Comparison of ENCODE assay signal across 8 cellular contexts in the genomic region with DNA sequence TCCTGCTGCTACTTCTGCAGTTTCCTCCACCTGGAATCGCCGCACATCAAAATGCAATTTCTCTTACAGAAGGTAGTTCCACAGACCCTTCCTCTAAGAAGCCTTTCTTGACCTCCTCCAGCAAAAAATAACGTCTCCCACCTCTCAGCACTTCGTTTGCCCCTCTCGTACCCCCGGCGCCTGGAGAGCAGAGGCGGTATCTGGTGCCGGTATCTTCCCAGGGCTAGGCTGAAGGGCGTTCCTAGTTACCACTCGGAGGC. TPM values are rescaled to one million over a fixed set of nuclear protein-coding genes. Genes with fewer than 3 reads are reported as not detected.
DNase-seq lines count a peak whose midpoint lies in the region; ATAC-seq and TF ChIP-seq lines count a peak whose summit lies in the region.

No MANE protein-coding gene starts in this region.

- H3K27ac ChIP-seq in AG04450 (ENCODE audit: low read depth, low read length), result no peak overlapping the region
- H3K27ac ChIP-seq in brain microvascular endothelial cell, result no peak overlapping the region

- H3K27me3 ChIP-seq in AG04450 (ENCODE audit: control insufficient read depth, insufficient read depth, low read length) (no peaks in the 10 kb centered on the region), brain microvascular endothelial cell (replicated peaks) (no peaks in the 10 kb centered on the region)

- CTCF ChIA-PET in AG04450 (lab: Charles Lee), result interaction anchor here (0.6 to 2.5 kb wide), 23 partner anchors 9 to 305 kb away, joined by 3 to 12 read pairs (median 4); a partner anchor contains a TSS

- no peaks in the 10 kb centered on the region for H3K9me3 ChIP-seq in AG04450 (ENCODE audit: control insufficient read depth, insufficient read depth, low read length)
- no peaks in the 10 kb centered on the region for H3K9me3 ChIP-seq in mucosa of descending colon

- peaks cover 11% of the 10 kb centered on the region for H3K4me1 ChIP-seq in mucosa of descending colon (ENCODE audit: low read depth)

- no peak for DNase-seq in AG04450 (ENCODE audit: low read depth, low spot score)
- DNase-seq in brain microvascular endothelial cell, result no peak
- no peak for DNase-seq in mucosa of descending colon
- no peak for DNase-seq in activated effector memory CD4-positive, alpha-beta T cell treated with anti-CD3 and anti-CD28 coated beads, Interleukin-2, amount 50 U/mL, for 16 hours
- no peak for DNase-seq in stimulated activated CD4-positive, alpha-beta T cell treated with anti-CD3 and anti-CD28 coated beads, Interleukin-2, amount 100 ng/mL, for 24 hours

- H3K36me3 ChIP-seq in brain microvascular endothelial cell (replicated peaks) (peaks cover 9% of the 10 kb centered on the region), mucosa of descending colon (ENCODE audit: low read depth) (peaks cover under 1% of the 10 kb centered on the region)

- no peak for TF ChIP-seq CTCF in AG04450 (IDR thresholded peaks at IDR 0.05; ENCODE audit: low read depth, low read length)
- TF ChIP-seq CTCF in brain microvascular endothelial cell (IDR thresholded peaks at IDR 0.05; ENCODE audit: low read depth, low read length, missing control alignments), result no peak
- no peak for TF ChIP-seq CTCF in mucosa of descending colon (IDR thresholded peaks at IDR 0.05)

- intact Hi-C loops in mucosa of descending colon (cut with DNase I, micrococcal nuclease), result no loop called here

- H3K4me3 ChIP-seq in AG04450 (ENCODE audit: low read depth, low read length) (peak overlapping the region; percentile 93), brain microvascular endothelial cell (ENCODE audit: low read depth, low read length) (peak overlapping the region; percentile 74), mucosa of descending colon (peak overlapping the region; percentile 40)

- peak; percentile 10 for ATAC-seq in HG02870 (IDR thresholded peaks at IDR 0.05; ENCODE audit: unreplicated experiment)
- ATAC-seq in mucosa of descending colon, result peak; percentile 59
- ATAC-seq in GM18517 (IDR thresholded peaks at IDR 0.05; ENCODE audit: unreplicated experiment), result no peak
- no peak for ATAC-seq in HG02970 (IDR thresholded peaks at IDR 0.05; ENCODE audit: low FRiP score, unreplicated experiment)

- in situ Hi-C loops in brain microvascular endothelial cell (cut with HindIII; ENCODE audit: low pct_ligation_motif_present, low sequenced_read_pairs), result loop anchor here (25.0 kb wide), 1 partner anchor 183 kb away; a partner anchor contains a TSS

- POLR2A ChIA-PET in AG04450 (lab: Yijun Ruan, JAX), result interaction anchor here (0.5 to 1.6 kb wide), 4 partner anchors 11 to 181 kb away, joined by 3 to 11 read pairs (median 6); a partner anchor contains a TSS

RNA-seq across cellular contexts. Expression of a gene that starts 0.5 kb away (rescaled TPM):
- polyA plus RNA-seq in AG04450 (2011; rRNA removed), result 34.1 and 34.7 TPM in 2 replicates
- polyA minus RNA-seq in AG04450 (2011; rRNA and poly(A)+ RNA removed), result 9.6 and 15.7 TPM in 2 replicates
- total RNA-seq in mucosa of descending colon, result 10 to 100 TPM; 43.7 to 95.8 (median 89.1) TPM

RNA-seq across cellular contexts. Expression of a gene that starts 16.3 kb away (rescaled TPM):
- 41.2 and 47.1 TPM in 2 replicates for polyA plus RNA-seq in AG04450 (2011; rRNA removed)
- polyA minus RNA-seq in AG04450 (2011; rRNA and poly(A)+ RNA removed), result 27.1 and 32.0 TPM in 2 replicates
- 100 to 1,000 TPM; 107 to 185 (median 142) TPM for total RNA-seq in mucosa of descending colon

RNA-seq across cellular contexts. Expression of a gene that starts 21.9 kb away (rescaled TPM):
- 9.3 and 10.1 TPM in 2 replicates for polyA plus RNA-seq in AG04450 (2011; rRNA removed)
- polyA minus RNA-seq in AG04450 (2011; rRNA and poly(A)+ RNA removed), result 5.8 and 6.3 TPM in 2 replicates
- total RNA-seq in mucosa of descending colon, result 10 to 100 TPM in 1 of 3 donors, 1 to 10 TPM in 2; 3.8 to 11.6 (median 4.3) TPM

RNA-seq across cellular contexts. Expression of a gene that starts 34.1 kb away (rescaled TPM):
- 4.3 and 5.3 TPM in 2 replicates for polyA plus RNA-seq in AG04450 (2011; rRNA removed)
- polyA minus RNA-seq in AG04450 (2011; rRNA and poly(A)+ RNA removed), result 5.9 and 6.6 TPM in 2 replicates
- 10 to 100 TPM in 1 of 3 donors, 1 to 10 TPM in 2; 6.5 to 13.7 (median 6.6) TPM for total RNA-seq in mucosa of descending colon

RNA-seq across cellular contexts. Expression of a gene that starts 43.2 kb away (rescaled TPM):
- not detected in 2 replicates for polyA plus RNA-seq in AG04450 (2011; rRNA removed)
- not detected in 2 replicates for polyA minus RNA-seq in AG04450 (2011; rRNA and poly(A)+ RNA removed)
- total RNA-seq in mucosa of descending colon, result 10 to 100 TPM in 1 of 3 donors, 1 to 10 TPM in 2; 8.1 to 14.8 (median 8.5) TPM

Comparison
In these comparisons a context has a peak if more than half of its experiments do, and no peak if none do; other contexts are left out.
1. H3K4me3 ChIP-seq: peak in every context shown above with its lines; median percentile 93 in AG04450; 74 in brain microvascular endothelial cell; 40 in mucosa of descending colon.
2. ATAC-seq: peak in HG02870 (single experiment) and mucosa of descending colon (single experiment); none in GM18517 (single experiment) and HG02970 (single experiment).